8 cellular contexts compared by ENCODE assay signal in genomic region chr6:53410508-53411258, GRCh38.
A peak's percentile ranks its signal among the peaks of the same experiment; 100 is the strongest.
DNase-seq lines count a peak whose midpoint lies in the region; ATAC-seq and TF ChIP-seq lines count a peak whose summit lies in the region.

No MANE protein-coding gene starts in this region.

- peaks cover 0 to 3% of the 10 kb centered on the region in 2 donors for H3K4me1 ChIP-seq in naive thymus-derived CD4-positive, alpha-beta T cell (ENCODE audit: control insufficient read depth in 2 of 2, insufficient read depth in 2 of 2, low read length in 2 of 2)
- no peaks in the 10 kb centered on the region for H3K4me1 ChIP-seq in thoracic aorta (ENCODE audit: control insufficient read depth in 1 of 2, low read depth in 2 of 2)

- TF ChIP-seq RAD21 in Ishikawa (IDR thresholded peaks at IDR 0.05; ENCODE audit: low read depth): peak; percentile 83

- no peak overlapping the region for H3K4me3 ChIP-seq in naive thymus-derived CD4-positive, alpha-beta T cell (ENCODE audit: low read length)
- H3K4me3 ChIP-seq in thoracic aorta: no peak overlapping the region

- ATAC-seq in GM21576 (IDR thresholded peaks at IDR 0.05; ENCODE audit: unreplicated experiment) (peak; percentile 91), thoracic aorta (ENCODE audit: insufficient number of reproducible peaks, low FRiP score, low read depth) (peak; percentile 54)
- peak; percentile 71 to 88 for ATAC-seq in activated CD4-positive, CD25-positive, alpha-beta regulatory T cell treated with anti-CD3 and anti-CD28 coated beads, Interleukin-2, amount 50 U/mL, for 24 hours
- ATAC-seq in naive thymus-derived CD4-positive, alpha-beta T cell: peak; percentile 98

- no peaks in the 10 kb centered on the region for H3K9me3 Mint-ChIP-seq in naive thymus-derived CD4-positive, alpha-beta T cell

- intact Hi-C loops in naive thymus-derived CD4-positive, alpha-beta T cell (cut with micrococcal nuclease): loop anchor here (1.0 to 5.0 kb wide), 9 partner anchors 27 to 240 kb away; no protein-coding TSS in a partner anchor

- DNase-seq in GM10266 (ENCODE audit: extremely low spot score): peak; percentile 56
- DNase-seq in effector CD4-positive, alpha-beta T cell: peak; percentile 55
- peak; percentile 21 to 72 (median 63) for DNase-seq in naive thymus-derived CD4-positive, alpha-beta T cell
- DNase-seq in thoracic aorta (ENCODE audit: low spot score): no peak
- no peak for DNase-seq in amniotic stem cell (lab: John Stamatoyannopoulos, UW)

- peak overlapping the region in 1 of 9 donors; percentile 22 for H3K27ac Mint-ChIP-seq in naive thymus-derived CD4-positive, alpha-beta T cell

- no peaks in the 10 kb centered on the region for H3K9me3 ChIP-seq in naive thymus-derived CD4-positive, alpha-beta T cell (ENCODE audit: control insufficient read depth in 2 of 3, low read length in 3 of 3)
- no peaks in the 10 kb centered on the region for H3K9me3 ChIP-seq in thoracic aorta

- H3K4me3 Mint-ChIP-seq in naive thymus-derived CD4-positive, alpha-beta T cell: no peak overlapping the region

- CTCF ChIA-PET in naive thymus-derived CD4-positive, alpha-beta T cell (lab: Charles Lee): interaction anchor here (0.7 to 5.2 kb wide), 22 partner anchors 9 to 1128 kb away, joined by 3 to 97 read pairs (median 4); no protein-coding TSS in a partner anchor

- peak; percentile 84 for TF ChIP-seq CTCF in GM10266 (IDR thresholded peaks at IDR 0.05; ENCODE audit: control insufficient read depth, insufficient read depth, low read depth, missing control alignments)
- peak; percentile 52 for TF ChIP-seq CTCF in thoracic aorta (IDR thresholded peaks at IDR 0.05)

- no peaks in the 10 kb centered on the region for H3K27me3 ChIP-seq in naive thymus-derived CD4-positive, alpha-beta T cell (ENCODE audit: control insufficient read depth in 2 of 2, insufficient read depth in 2 of 2, low read length in 2 of 2)
- no peaks in the 10 kb centered on the region for H3K27me3 ChIP-seq in thoracic aorta (replicated peaks; ENCODE audit: insufficient read depth)

- H3K27me3 Mint-ChIP-seq in naive thymus-derived CD4-positive, alpha-beta T cell: peaks cover 0 to 5% (median 0%) of the 10 kb centered on the region in 5 donors

- TF ChIP-seq EP300 in Ishikawa (IDR thresholded peaks at IDR 0.05; ENCODE audit: borderline replicate concordance): no peak

- H3K27ac ChIP-seq in naive thymus-derived CD4-positive, alpha-beta T cell (ENCODE audit: low read depth, low read length): no peak overlapping the region
- no peak overlapping the region for H3K27ac ChIP-seq in thoracic aorta

- H3K36me3 ChIP-seq in naive thymus-derived CD4-positive, alpha-beta T cell (ENCODE audit: control insufficient read depth in 2 of 3, insufficient read depth in 3 of 3, low read length in 3 of 3): no peaks in the 10 kb centered on the region
- no peaks in the 10 kb centered on the region for H3K36me3 ChIP-seq in thoracic aorta

- no peaks in the 10 kb centered on the region for H3K36me3 Mint-ChIP-seq in naive thymus-derived CD4-positive, alpha-beta T cell

- H3K4me1 Mint-ChIP-seq in naive thymus-derived CD4-positive, alpha-beta T cell: peaks cover 0 to 6% (median 3%) of the 10 kb centered on the region in 7 donors

- POLR2A ChIA-PET in naive thymus-derived CD4-positive, alpha-beta T cell (lab: Charles Lee): interaction anchor here (0.6 to 1.3 kb wide), 7 partner anchors 61 to 152 kb away, joined by 3 to 5 read pairs (median 3); no protein-coding TSS in a partner anchor

TF ChIP-seq in Ishikawa, 13 proteins besides CTCF, POLR2A, EP300 and RAD21:
- TF ChIP-seq MAX (IDR thresholded peaks at IDR 0.05): peak; percentile 71
- no peak for TF ChIP-seq YY1 (IDR thresholded peaks at IDR 0.05; ENCODE audit: low read depth)
- TF ChIP-seq USF1 (IDR thresholded peaks at IDR 0.05): 0 out of 2 replicates have a peak, but pooled peaks have one; percentile 21

Comparison
In these comparisons a context has a peak if more than half of its experiments do, and no peak if none do; other contexts are left out.
1. DNase-seq: peak in GM10266 (single experiment), effector CD4-positive, alpha-beta T cell (single experiment) and naive thymus-derived CD4-positive, alpha-beta T cell (9 of 9); none in thoracic aorta (single experiment) and amniotic stem cell (single experiment).
2. Peak in every context shown above with its lines, with median percentiles within 50 percentile points of each other: ATAC-seq.